In genomic region chr4:168153596-168154440, GRCh38 we compare ENCODE assay signal across 8 cellular contexts.
A peak's percentile ranks its signal among the peaks of the same experiment; 100 is the strongest.
DNase-seq lines count a peak whose midpoint lies in the region; FAIRE-seq lines count a peak whose summit lies in the region.

No MANE protein-coding gene starts in this region.

- peak; percentile 41 for DNase-seq in ELF-1 (ENCODE audit: low read depth, low spot score)
- peak; percentile 69 for DNase-seq in H4 (ENCODE audit: low spot score)
- DNase-seq in M059J (ENCODE audit: low read depth) = peak; percentile 63
- peak; percentile 28 for DNase-seq in SK-N-DZ (ENCODE audit: low spot score)
- DNase-seq in activated naive CD4-positive, alpha-beta T cell treated with anti-CD3 and anti-CD28 coated beads, Interleukin-2, amount 10 ng/mL, durations not matched to agents 7 days and 5 days = peak; percentile 70
- DNase-seq in glomerular endothelial cell (ENCODE audit: extremely low read depth, low read depth, low spot score) = peak; percentile 61
- peak; percentile 92 for DNase-seq in posterior vena cava (ENCODE audit: low spot score)
- peak; percentile 31 for DNase-seq in urothelium cell line (ENCODE audit: low spot score)

- H3K27ac Mint-ChIP-seq in activated naive CD4-positive, alpha-beta T cell treated with anti-CD3 and anti-CD28 coated beads, Interleukin-2, amount 10 ng/mL, durations not matched to agents 7 days and 5 days = no peak overlapping the region

- no peak overlapping the region for H3K4me3 Mint-ChIP-seq in activated naive CD4-positive, alpha-beta T cell treated with anti-CD3 and anti-CD28 coated beads, Interleukin-2, amount 10 ng/mL, durations not matched to agents 7 days and 5 days

- no peaks in the 10 kb centered on the region for H3K36me3 Mint-ChIP-seq in activated naive CD4-positive, alpha-beta T cell treated with anti-CD3 and anti-CD28 coated beads, Interleukin-2, amount 10 ng/mL, durations not matched to agents 7 days and 5 days

- H3K4me1 Mint-ChIP-seq in activated naive CD4-positive, alpha-beta T cell treated with anti-CD3 and anti-CD28 coated beads, Interleukin-2, amount 10 ng/mL, durations not matched to agents 7 days and 5 days = peaks cover 3% of the 10 kb centered on the region

- no peak for FAIRE-seq in urothelium cell line (lab: Jason Lieb, UNC)

- H3K9me3 Mint-ChIP-seq in activated naive CD4-positive, alpha-beta T cell treated with anti-CD3 and anti-CD28 coated beads, Interleukin-2, amount 10 ng/mL, durations not matched to agents 7 days and 5 days = no peaks in the 10 kb centered on the region

- CTCF ChIA-PET in activated naive CD4-positive, alpha-beta T cell treated with anti-CD3 and anti-CD28 coated beads, Interleukin-2, amount 10 ng/mL, durations not matched to agents 7 days and 5 days (lab: Charles Lee) = interaction anchor here (0.6 to 1.5 kb wide), 8 partner anchors 9 to 811 kb away, joined by 3 to 5 read pairs (median 4); no protein-coding TSS in a partner anchor

- H3K27me3 Mint-ChIP-seq in activated naive CD4-positive, alpha-beta T cell treated with anti-CD3 and anti-CD28 coated beads, Interleukin-2, amount 10 ng/mL, durations not matched to agents 7 days and 5 days = peaks cover 5% of the 10 kb centered on the region

- intact Hi-C loops in posterior vena cava (cut with DNase I) = no loop called here

Comparison
In these comparisons a context has a peak if more than half of its experiments do, and no peak if none do; other contexts are left out.
1. Peak in every context shown above with its lines: DNase-seq.
2. DNase-seq: peak in every context shown above with its lines; median percentile 92 in posterior vena cava; 70 in activated naive CD4-positive, alpha-beta T cell treated with anti-CD3 and anti-CD28 coated beads, Interleukin-2, amount 10 ng/mL, durations not matched to agents 7 days and 5 days; 69 in H4; 63 in M059J; 61 in glomerular endothelial cell; 41 in ELF-1; 31 in urothelium cell line; 28 in SK-N-DZ.